In the genomic region with DNA sequence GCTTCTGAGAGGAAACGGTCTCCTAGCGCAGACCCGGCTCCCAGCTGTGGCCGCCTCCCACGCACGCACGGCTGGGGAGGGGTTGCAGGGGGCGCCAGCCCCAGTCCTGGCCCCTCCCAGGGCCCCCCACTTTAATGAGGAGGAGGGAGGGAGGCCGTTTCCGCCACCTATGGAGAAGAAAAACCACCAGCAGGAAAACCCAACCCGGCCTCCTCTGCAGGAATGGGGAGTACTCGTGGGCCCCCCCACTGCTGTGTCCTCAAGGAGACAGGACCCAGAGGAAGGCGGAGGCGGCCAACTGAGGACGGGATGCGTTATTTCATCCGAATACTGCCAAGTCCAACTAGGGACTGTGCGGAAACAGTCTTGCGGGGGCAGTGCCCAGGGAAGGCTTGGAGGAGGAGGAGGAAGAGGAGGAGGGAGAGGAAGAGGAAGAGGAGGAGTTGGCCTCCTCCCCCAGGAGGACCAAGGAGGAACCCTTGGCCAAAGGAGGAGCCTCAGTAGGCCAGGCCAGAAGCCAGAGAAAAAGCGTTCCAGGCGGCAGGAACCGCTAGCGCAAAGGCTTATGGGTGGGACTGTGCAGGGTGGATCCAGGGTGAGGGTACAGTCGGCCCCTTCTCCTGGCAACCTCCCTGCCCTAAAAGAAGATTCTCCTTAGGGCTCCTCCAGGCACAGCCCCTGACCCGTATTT, we compare ENCODE assay signal across 1 cellular context.
TF ChIP-seq lines count a peak whose summit lies in the region.

No MANE protein-coding gene starts in this region.

TF ChIP-seq in HEK293, 187 proteins besides CTCF, POLR2A, EP300 and RAD21 (continued from another document):
- TF ChIP-seq, protein P1, sequence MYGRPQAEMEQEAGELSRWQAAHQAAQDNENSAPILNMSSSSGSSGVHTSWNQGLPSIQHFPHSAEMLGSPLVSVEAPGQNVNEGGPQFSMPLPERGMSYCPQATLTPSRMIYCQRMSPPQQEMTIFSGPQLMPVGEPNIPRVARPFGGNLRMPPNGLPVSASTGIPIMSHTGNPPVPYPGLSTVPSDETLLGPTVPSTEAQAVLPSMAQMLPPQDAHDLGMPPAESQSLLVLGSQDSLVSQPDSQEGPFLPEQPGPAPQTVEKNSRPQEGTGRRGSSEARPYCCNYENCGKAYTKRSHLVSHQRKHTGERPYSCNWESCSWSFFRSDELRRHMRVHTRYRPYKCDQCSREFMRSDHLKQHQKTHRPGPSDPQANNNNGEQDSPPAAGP (tag by site-specific recombination; IDR thresholded peaks at IDR 0.05), result peak; percentile 56
- TF ChIP-seq ELK4 (IDR thresholded peaks at IDR 0.05; ENCODE audit: borderline replicate concordance, low read depth, low read length) (no peak), ZBTB48 (tag by site-specific recombination; IDR thresholded peaks at IDR 0.05) (0 out of 2 replicates have a peak, but pooled peaks have one; percentile 28), ZNF24 (tag by site-specific recombination; IDR thresholded peaks at IDR 0.05) (no peak), ZNF169 (tag by site-specific recombination; IDR thresholded peaks at IDR 0.05) (no peak), ZEB2 (tag by site-specific recombination; IDR thresholded peaks at IDR 0.05) (0 out of 2 replicates have a peak, but pooled peaks have one; percentile 24), ZNF658 (tag by site-specific recombination; IDR thresholded peaks at IDR 0.05) (no peak), ZNF513 (tag by site-specific recombination; IDR thresholded peaks at IDR 0.05) (peak; percentile 96), ZBTB7A (tag by site-specific recombination; IDR thresholded peaks at IDR 0.05; ENCODE audit: low read depth) (no peak), EGR2 (tag by site-specific recombination; IDR thresholded peaks at IDR 0.05; ENCODE audit: low read depth) (peak; percentile 88), GLIS1 (tag by site-specific recombination; IDR thresholded peaks at IDR 0.05) (peak; percentile 98), SP7 (tag by site-specific recombination; IDR thresholded peaks at IDR 0.05) (peak; percentile 92), ZFHX2 (tag by site-specific recombination; conservative IDR thresholded peaks at IDR 0.05) (peak; percentile 91), ZNF76 (tag by site-specific recombination; IDR thresholded peaks at IDR 0.05; ENCODE audit: borderline replicate concordance, low read depth) (peak; percentile 50; the same call in 1 of the 2 replicates), SP2 (tag by site-specific recombination; IDR thresholded peaks at IDR 0.05) (peak; percentile 53), ZNF37A (tag by site-specific recombination; IDR thresholded peaks at IDR 0.05) (no peak), GLIS2 (tag by site-specific recombination; IDR thresholded peaks at IDR 0.05) (peak; percentile 58), WT1 (tag by site-specific recombination; IDR thresholded peaks at IDR 0.05) (peak; percentile 78), SP3 (tag by site-specific recombination; IDR thresholded peaks at IDR 0.05) (peak; percentile 76), HOXD13 (CRISPR knock-in tag; IDR thresholded peaks at IDR 0.05; ENCODE audit: borderline replicate concordance) (no peak), ZNF561 (tag by site-specific recombination; IDR thresholded peaks at IDR 0.05; ENCODE audit: borderline replicate concordance) (0 out of 2 replicates have a peak, but pooled peaks have one; percentile 30), ZNF398 (tag by site-specific recombination; IDR thresholded peaks at IDR 0.05) (peak; percentile 82), ZNF791 (tag by site-specific recombination; IDR thresholded peaks at IDR 0.05) (no peak), HOXC10 (CRISPR knock-in tag; IDR thresholded peaks at IDR 0.05) (no peak), FEZF1 (tag by site-specific recombination; IDR thresholded peaks at IDR 0.05) (no peak), IKZF3 (tag by site-specific recombination; IDR thresholded peaks at IDR 0.05) (peak; percentile 56; the same call in 1 of the 2 replicates)
- TF ChIP-seq, protein P2, sequence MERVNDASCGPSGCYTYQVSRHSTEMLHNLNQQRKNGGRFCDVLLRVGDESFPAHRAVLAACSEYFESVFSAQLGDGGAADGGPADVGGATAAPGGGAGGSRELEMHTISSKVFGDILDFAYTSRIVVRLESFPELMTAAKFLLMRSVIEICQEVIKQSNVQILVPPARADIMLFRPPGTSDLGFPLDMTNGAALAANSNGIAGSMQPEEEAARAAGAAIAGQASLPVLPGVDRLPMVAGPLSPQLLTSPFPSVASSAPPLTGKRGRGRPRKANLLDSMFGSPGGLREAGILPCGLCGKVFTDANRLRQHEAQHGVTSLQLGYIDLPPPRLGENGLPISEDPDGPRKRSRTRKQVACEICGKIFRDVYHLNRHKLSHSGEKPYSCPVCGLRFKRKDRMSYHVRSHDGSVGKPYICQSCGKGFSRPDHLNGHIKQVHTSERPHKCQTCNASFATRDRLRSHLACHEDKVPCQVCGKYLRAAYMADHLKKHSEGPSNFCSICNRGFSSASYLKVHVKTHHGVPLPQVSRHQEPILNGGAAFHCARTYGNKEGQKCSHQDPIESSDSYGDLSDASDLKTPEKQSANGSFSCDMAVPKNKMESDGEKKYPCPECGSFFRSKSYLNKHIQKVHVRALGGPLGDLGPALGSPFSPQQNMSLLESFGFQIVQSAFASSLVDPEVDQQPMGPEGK (tag by site-specific recombination; IDR thresholded peaks at IDR 0.05), result peak; percentile 79
TF ChIP-seq in HEK293: peak in this region for 19.
